Comparison of ENCODE assay signal across 1 cellular context in the genomic region with DNA sequence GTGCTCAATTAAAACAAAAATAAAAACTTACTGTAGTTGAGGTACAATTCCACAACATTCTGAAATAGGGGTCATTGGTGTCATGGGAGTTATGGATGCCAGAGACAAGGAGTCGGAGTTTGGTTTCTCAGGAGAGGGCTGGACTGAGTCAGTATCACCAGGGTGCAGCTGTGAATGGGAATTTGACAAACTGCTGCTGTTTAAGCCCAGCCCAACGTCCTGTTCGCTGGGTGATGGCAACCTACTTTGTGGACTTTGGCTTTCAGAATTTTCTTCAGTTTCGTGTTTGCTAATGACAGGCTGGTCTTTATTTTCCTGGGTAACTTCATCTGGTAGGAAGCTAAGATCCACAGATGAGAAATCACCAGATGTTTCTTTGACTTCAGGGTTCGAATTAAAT.
TF ChIP-seq lines count a peak whose summit lies in the region.

No MANE protein-coding gene starts in this region.

TF ChIP-seq in GM23338, 12 proteins besides CTCF, POLR2A, EP300 and RAD21 (continued from another document):
- TF ChIP-seq, protein P1, sequence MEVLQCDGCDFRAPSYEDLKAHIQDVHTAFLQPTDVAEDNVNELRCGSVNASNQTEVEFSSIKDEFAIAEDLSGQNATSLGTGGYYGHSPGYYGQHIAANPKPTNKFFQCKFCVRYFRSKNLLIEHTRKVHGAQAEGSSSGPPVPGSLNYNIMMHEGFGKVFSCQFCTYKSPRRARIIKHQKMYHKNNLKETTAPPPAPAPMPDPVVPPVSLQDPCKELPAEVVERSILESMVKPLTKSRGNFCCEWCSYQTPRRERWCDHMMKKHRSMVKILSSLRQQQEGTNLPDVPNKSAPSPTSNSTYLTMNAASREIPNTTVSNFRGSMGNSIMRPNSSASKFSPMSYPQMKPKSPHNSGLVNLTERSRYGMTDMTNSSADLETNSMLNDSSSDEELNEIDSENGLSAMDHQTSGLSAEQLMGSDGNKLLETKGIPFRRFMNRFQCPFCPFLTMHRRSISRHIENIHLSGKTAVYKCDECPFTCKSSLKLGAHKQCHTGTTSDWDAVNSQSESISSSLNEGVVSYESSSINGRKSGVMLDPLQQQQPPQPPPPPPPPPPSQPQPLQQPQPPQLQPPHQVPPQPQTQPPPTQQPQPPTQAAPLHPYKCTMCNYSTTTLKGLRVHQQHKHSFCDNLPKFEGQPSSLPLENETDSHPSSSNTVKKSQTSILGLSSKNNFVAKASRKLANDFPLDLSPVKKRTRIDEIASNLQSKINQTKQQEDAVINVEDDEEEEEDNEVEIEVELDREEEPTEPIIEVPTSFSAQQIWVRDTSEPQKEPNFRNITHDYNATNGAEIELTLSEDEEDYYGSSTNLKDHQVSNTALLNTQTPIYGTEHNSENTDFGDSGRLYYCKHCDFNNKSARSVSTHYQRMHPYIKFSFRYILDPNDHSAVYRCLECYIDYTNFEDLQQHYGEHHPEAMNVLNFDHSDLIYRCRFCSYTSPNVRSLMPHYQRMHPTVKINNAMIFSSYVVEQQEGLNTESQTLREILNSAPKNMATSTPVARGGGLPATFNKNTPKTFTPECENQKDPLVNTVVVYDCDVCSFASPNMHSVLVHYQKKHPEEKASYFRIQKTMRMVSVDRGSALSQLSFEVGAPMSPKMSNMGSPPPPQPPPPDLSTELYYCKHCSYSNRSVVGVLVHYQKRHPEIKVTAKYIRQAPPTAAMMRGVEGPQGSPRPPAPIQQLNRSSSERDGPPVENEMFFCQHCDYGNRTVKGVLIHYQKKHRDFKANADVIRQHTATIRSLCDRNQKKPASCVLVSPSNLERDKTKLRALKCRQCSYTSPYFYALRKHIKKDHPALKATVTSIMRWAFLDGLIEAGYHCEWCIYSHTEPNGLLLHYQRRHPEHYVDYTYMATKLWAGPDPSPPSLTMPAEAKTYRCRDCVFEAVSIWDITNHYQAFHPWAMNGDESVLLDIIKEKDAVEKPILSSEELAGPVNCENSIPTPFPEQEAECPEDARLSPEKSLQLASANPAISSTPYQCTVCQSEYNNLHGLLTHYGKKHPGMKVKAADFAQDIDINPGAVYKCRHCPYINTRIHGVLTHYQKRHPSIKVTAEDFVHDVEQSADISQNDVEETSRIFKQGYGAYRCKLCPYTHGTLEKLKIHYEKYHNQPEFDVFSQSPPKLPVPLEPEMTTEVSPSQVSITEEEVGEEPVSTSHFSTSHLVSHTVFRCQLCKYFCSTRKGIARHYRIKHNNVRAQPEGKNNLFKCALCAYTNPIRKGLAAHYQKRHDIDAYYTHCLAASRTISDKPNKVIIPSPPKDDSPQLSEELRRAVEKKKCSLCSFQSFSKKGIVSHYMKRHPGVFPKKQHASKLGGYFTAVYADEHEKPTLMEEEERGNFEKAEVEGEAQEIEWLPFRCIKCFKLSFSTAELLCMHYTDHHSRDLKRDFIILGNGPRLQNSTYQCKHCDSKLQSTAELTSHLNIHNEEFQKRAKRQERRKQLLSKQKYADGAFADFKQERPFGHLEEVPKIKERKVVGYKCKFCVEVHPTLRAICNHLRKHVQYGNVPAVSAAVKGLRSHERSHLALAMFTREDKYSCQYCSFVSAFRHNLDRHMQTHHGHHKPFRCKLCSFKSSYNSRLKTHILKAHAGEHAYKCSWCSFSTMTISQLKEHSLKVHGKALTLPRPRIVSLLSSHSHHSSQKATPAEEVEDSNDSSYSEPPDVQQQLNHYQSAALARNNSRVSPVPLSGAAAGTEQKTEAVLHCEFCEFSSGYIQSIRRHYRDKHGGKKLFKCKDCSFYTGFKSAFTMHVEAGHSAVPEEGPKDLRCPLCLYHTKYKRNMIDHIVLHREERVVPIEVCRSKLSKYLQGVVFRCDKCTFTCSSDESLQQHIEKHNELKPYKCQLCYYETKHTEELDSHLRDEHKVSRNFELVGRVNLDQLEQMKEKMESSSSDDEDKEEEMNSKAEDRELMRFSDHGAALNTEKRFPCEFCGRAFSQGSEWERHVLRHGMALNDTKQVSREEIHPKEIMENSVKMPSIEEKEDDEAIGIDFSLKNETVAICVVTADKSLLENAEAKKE (CRISPR knock-in tag; IDR thresholded peaks at IDR 0.05), result no peak
- TF ChIP-seq EZH2phosphoT487 (IDR thresholded peaks at IDR 0.05; ENCODE audit: unreplicated experiment) (no peak), CREB1 (CRISPR knock-in tag; IDR thresholded peaks at IDR 0.05; ENCODE audit: low read depth) (no peak), ZNF331 (CRISPR knock-in tag; IDR thresholded peaks at IDR 0.05; ENCODE audit: low read depth) (no peak)
- TF ChIP-seq, protein P2, sequence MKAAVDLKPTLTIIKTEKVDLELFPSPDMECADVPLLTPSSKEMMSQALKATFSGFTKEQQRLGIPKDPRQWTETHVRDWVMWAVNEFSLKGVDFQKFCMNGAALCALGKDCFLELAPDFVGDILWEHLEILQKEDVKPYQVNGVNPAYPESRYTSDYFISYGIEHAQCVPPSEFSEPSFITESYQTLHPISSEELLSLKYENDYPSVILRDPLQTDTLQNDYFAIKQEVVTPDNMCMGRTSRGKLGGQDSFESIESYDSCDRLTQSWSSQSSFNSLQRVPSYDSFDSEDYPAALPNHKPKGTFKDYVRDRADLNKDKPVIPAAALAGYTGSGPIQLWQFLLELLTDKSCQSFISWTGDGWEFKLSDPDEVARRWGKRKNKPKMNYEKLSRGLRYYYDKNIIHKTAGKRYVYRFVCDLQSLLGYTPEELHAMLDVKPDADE (IDR thresholded peaks at IDR 0.05), result no peak
